In genomic region chr4:81600511-81601269, GRCh38 we compare ENCODE assay signal across 16 cellular contexts.
DNase-seq lines count a peak whose midpoint lies in the region; ATAC-seq and TF ChIP-seq lines count a peak whose summit lies in the region.
"Had no signal": no experiment of that assay in that cellular context is flagged by ENCODE, and none has a peak within 500 bp of the region (broad histone marks: within the 10 kb centered on the region; RNA-seq: fewer than 3 reads in every experiment).

No MANE protein-coding gene starts in this region.

- no peak overlapping the region for H3K9ac ChIP-seq in HUES48 (ENCODE audit: low read depth, low read length)

- H3K27me3 ChIP-seq in HUES48 (ENCODE audit: control insufficient read depth, insufficient read depth, low read length) = no peaks in the 10 kb centered on the region
- H3K27me3 ChIP-seq in right lobe of liver = no peaks in the 10 kb centered on the region
- H3K27me3 ChIP-seq: esophagus squamous epithelium had no signal

- H3K9me3 ChIP-seq in HUES48 (ENCODE audit: control insufficient read depth, insufficient read depth, low read length) (no peaks in the 10 kb centered on the region), right lobe of liver (no peaks in the 10 kb centered on the region)
- H3K9me3 ChIP-seq: esophagus squamous epithelium had no signal

- H3K4me1 ChIP-seq in HUES48 (ENCODE audit: control insufficient read depth, insufficient read depth, low read length) = peaks cover 22% of the 10 kb centered on the region
- H3K4me1 ChIP-seq in right lobe of liver = peaks cover 0 to 38% (median 7%) of the 10 kb centered on the region in 4 donors

- TF ChIP-seq CTCF in fibroblast of villous mesenchyme (IDR thresholded peaks at IDR 0.05; ENCODE audit: insufficient read depth, low read depth, low read length) (no peak), right lobe of liver (IDR thresholded peaks at IDR 0.05) (no peak)

- peak; percentile 52 to 70 (median 62) for ATAC-seq in right lobe of liver
- ATAC-seq: activated CD4-positive, alpha-beta T cell treated with anti-CD3 and anti-CD28 coated beads for 36 hours; activated T-cell treated with anti-CD3 and anti-CD28 coated beads, Interleukin-2, amount 50 U/mL, for 4 hours; stimulated activated naive CD8-positive, alpha-beta T cell treated with anti-CD3 and anti-CD28 coated beads, Interleukin-15, amount 100 ng/mL, for 72 hours had no signal

- H3K36me3 ChIP-seq in HUES48 (ENCODE audit: control insufficient read depth, insufficient read depth, low read length) (no peaks in the 10 kb centered on the region), right lobe of liver (no peaks in the 10 kb centered on the region)
- H3K36me3 ChIP-seq: esophagus squamous epithelium had no signal

- WGBS in right lobe of liver (ENCODE audit: insufficient coverage, low coverage, low lambda C conversion rate, missing lambda C conversion rate) = 63% methylated on average over 13 of the region's 16 CpGs

- no peak overlapping the region for H3K4me3 ChIP-seq in HUES48 (ENCODE audit: low read depth, low read length)
- no peak overlapping the region for H3K4me3 ChIP-seq in fibroblast of villous mesenchyme (ENCODE audit: low read depth, low read length)
- no peak overlapping the region for H3K4me3 ChIP-seq in right lobe of liver
- H3K4me3 ChIP-seq: esophagus squamous epithelium had no signal

- DNase-seq in fibroblast of villous mesenchyme (ENCODE audit: low read depth) (peak; percentile 30), right lobe of liver (peak in 2 of 3 donors; percentile 23 to 55), retina (peak; percentile 60), NCI-H748 treated with DMSO at 0.1 percent for 48 hours (lab: John Stamatoyannopoulos, UW) (no peak), C1 segment of cervical spinal cord (lab: John Stamatoyannopoulos, UW) (no peak)
- DNase-seq in stimulated activated CD4-positive, alpha-beta T cell treated with anti-CD3 and anti-CD28 coated beads, Interleukin-4, amount 100 ng/mL, for 4 hours = no peak
- no peak for DNase-seq in activated naive CD4-positive, alpha-beta T cell treated with Interleukin-2 at 50 U/mL for 16 hours
- DNase-seq: ACHN; activated CD4-positive, alpha-beta T cell treated with anti-CD3 and anti-CD28 coated beads for 36 hours; activated T-cell treated with anti-CD3 and anti-CD28 coated beads, Interleukin-2, amount 50 U/mL, for 4 hours; esophagus squamous epithelium; NCI-H1417 treated with DMSO at 0.1 percent for 48 hours; NCI-H510A; stimulated activated naive CD8-positive, alpha-beta T cell treated with anti-CD3 and anti-CD28 coated beads, Interleukin-15, amount 100 ng/mL, for 72 hours; T-helper 2 cell had no signal

- intact Hi-C loops in right lobe of liver (cut with DNase I) = no loop called here

- peak overlapping the region; percentile 9 for H3K27ac ChIP-seq in HUES48 (ENCODE audit: low read depth, low read length)
- peak overlapping the region in 1 of 3 donors; percentile 15 for H3K27ac ChIP-seq in right lobe of liver

- no peak for TF ChIP-seq POLR2A in right lobe of liver (IDR thresholded peaks at IDR 0.05)

Comparison
In these comparisons a context has a peak if more than half of its experiments do, and no peak if none do; other contexts are left out.
1. DNase-seq: peak in fibroblast of villous mesenchyme (single experiment), right lobe of liver (2 of 3) and retina (single experiment); none in NCI-H748 treated with DMSO at 0.1 percent for 48 hours (single experiment), C1 segment of cervical spinal cord (0 of 14), stimulated activated CD4-positive, alpha-beta T cell treated with anti-CD3 and anti-CD28 coated beads, Interleukin-4, amount 100 ng/mL, for 4 hours (0 of 2) and activated naive CD4-positive, alpha-beta T cell treated with Interleukin-2 at 50 U/mL for 16 hours (single experiment).